In genomic region chr7:70456729-70457128, GRCh38 we compare ENCODE assay signal across 12 cellular contexts.
DNase-seq lines count a peak whose midpoint lies in the region; ATAC-seq and TF ChIP-seq lines count a peak whose summit lies in the region.
"Had no signal": no experiment of that assay in that cellular context is flagged by ENCODE, and none has a peak within 500 bp of the region (broad histone marks: within the 10 kb centered on the region; RNA-seq: fewer than 3 reads in every experiment).

No MANE protein-coding gene starts in this region.

- POLR2A ChIA-PET in CD4-positive, alpha-beta T cell (lab: Charles Lee), result no interaction called here
- POLR2A ChIA-PET in T-cell (lab: Charles Lee), result interaction anchor here in 1 of 2 donors (0.7 kb wide), 1 partner anchor 191 kb away, joined by 3 read pairs; no protein-coding TSS in a partner anchor

- H3K27ac Mint-ChIP-seq in CD4-positive, alpha-beta T cell, result no peak overlapping the region
- H3K27ac Mint-ChIP-seq in T-cell, result peak overlapping the region in 1 of 2 donors; percentile 84
- H3K27ac Mint-ChIP-seq: natural killer cell treated with Interleukin-12 subunit alpha and Interleukin-12 subunit beta and Interleukin-15 and Interleukin-18, amount 100 ng/mL, for 72 hours had no signal

- CTCF ChIA-PET in CD4-positive, alpha-beta T cell (lab: Charles Lee), result no interaction called here
- CTCF ChIA-PET in T-cell (lab: Charles Lee), result no interaction called here

- ATAC-seq in CD4-positive, alpha-beta T cell (ENCODE audit: poor library complexity), result peak; percentile 43
- ATAC-seq in GM19351 (IDR thresholded peaks at IDR 0.05; ENCODE audit: unreplicated experiment) (peak; percentile 73), HG02870 (IDR thresholded peaks at IDR 0.05; ENCODE audit: unreplicated experiment) (peak; percentile 46), T-cell (replicated peaks in 1 of 4) (peak; percentile 12 to 68 (median 39)), right lobe of liver (no peak)
- ATAC-seq: natural killer cell treated with Interleukin-12 subunit alpha and Interleukin-12 subunit beta and Interleukin-15 and Interleukin-18, amount 100 ng/mL, for 72 hours had no signal

- H3K4me1 ChIP-seq in right lobe of liver, result no peaks in the 10 kb centered on the region

- intact Hi-C loops in CD4-positive, alpha-beta T cell (cut with DNase I, micrococcal nuclease), result no loop called here
- intact Hi-C loops in right lobe of liver (cut with DNase I), result no loop called here

- no peak overlapping the region for H3K27ac ChIP-seq in CD4-positive, alpha-beta T cell (ENCODE audit: low read depth, low read length)
- H3K27ac ChIP-seq in right lobe of liver, result no peak overlapping the region

- H3K36me3 ChIP-seq in right lobe of liver, result no peaks in the 10 kb centered on the region

- H3K9me3 ChIP-seq in CD4-positive, alpha-beta T cell (ENCODE audit: control insufficient read depth, low read length), result no peaks in the 10 kb centered on the region
- no peaks in the 10 kb centered on the region for H3K9me3 ChIP-seq in right lobe of liver

- no peaks in the 10 kb centered on the region for H3K36me3 Mint-ChIP-seq in CD4-positive, alpha-beta T cell (ENCODE audit: low read depth)
- H3K36me3 Mint-ChIP-seq in T-cell, result no peaks in the 10 kb centered on the region
- H3K36me3 Mint-ChIP-seq: natural killer cell treated with Interleukin-12 subunit alpha and Interleukin-12 subunit beta and Interleukin-15 and Interleukin-18, amount 100 ng/mL, for 72 hours had no signal

- no peak for TF ChIP-seq POLR2A in right lobe of liver (IDR thresholded peaks at IDR 0.05)

- H3K27me3 ChIP-seq in CD4-positive, alpha-beta T cell (ENCODE audit: control insufficient read depth, insufficient read depth, low read length), result no peaks in the 10 kb centered on the region
- no peaks in the 10 kb centered on the region for H3K27me3 ChIP-seq in right lobe of liver

- 68% methylated on average over 3 of the region's 4 CpGs for WGBS in right lobe of liver (ENCODE audit: insufficient coverage, low coverage, low lambda C conversion rate, missing lambda C conversion rate)

- DNase-seq in CD4-positive, alpha-beta T cell, result peak in 2 of 10 experiments; percentile 1 to 6
- DNase-seq in T-cell, result peak in 9 of 34 experiments; percentile 1 to 24 (median 5)
- no peak for DNase-seq in cerebellar nuclear complex (lab: John Stamatoyannopoulos, UW)
- no peak for DNase-seq in NCI-H2107 (lab: John Stamatoyannopoulos, UW)
- no peak for DNase-seq in right lobe of liver
- DNase-seq in NCI-H345 treated with DMSO at 0.1 percent for 48 hours (lab: John Stamatoyannopoulos, UW; ENCODE audit: unreplicated experiment), result no peak
- DNase-seq: activated T-cell treated with anti-CD3 and anti-CD28 coated beads, Interleukin-2, amount 50 U/mL, for 48 hours; GOT3; NCI-H1694 had no signal

- H3K4me1 Mint-ChIP-seq in CD4-positive, alpha-beta T cell (ENCODE audit: low read depth), result peaks cover 29% of the 10 kb centered on the region
- H3K4me1 Mint-ChIP-seq in T-cell, result peaks cover 29 to 36% (median 30%) of the 10 kb centered on the region in 3 donors

- no peak overlapping the region for H3K4me3 Mint-ChIP-seq in CD4-positive, alpha-beta T cell
- H3K4me3 Mint-ChIP-seq in T-cell, result peak overlapping the region in 1 of 3 donors; percentile 47
- H3K4me3 Mint-ChIP-seq: natural killer cell treated with Interleukin-12 subunit alpha and Interleukin-12 subunit beta and Interleukin-15 and Interleukin-18, amount 100 ng/mL, for 72 hours had no signal

- H3K27me3 Mint-ChIP-seq in CD4-positive, alpha-beta T cell, result no peaks in the 10 kb centered on the region
- H3K27me3 Mint-ChIP-seq in T-cell, result no peaks in the 10 kb centered on the region
- H3K27me3 Mint-ChIP-seq: natural killer cell treated with Interleukin-12 subunit alpha and Interleukin-12 subunit beta and Interleukin-15 and Interleukin-18, amount 100 ng/mL, for 72 hours had no signal

- no peaks in the 10 kb centered on the region for H3K9me3 Mint-ChIP-seq in CD4-positive, alpha-beta T cell
- H3K9me3 Mint-ChIP-seq in T-cell, result no peaks in the 10 kb centered on the region
- H3K9me3 Mint-ChIP-seq: natural killer cell treated with Interleukin-12 subunit alpha and Interleukin-12 subunit beta and Interleukin-15 and Interleukin-18, amount 100 ng/mL, for 72 hours had no signal

- no peak overlapping the region for H3K4me3 ChIP-seq in right lobe of liver

- TF ChIP-seq CTCF in CD4-positive, alpha-beta T cell (IDR thresholded peaks at IDR 0.05), result no peak
- TF ChIP-seq CTCF in right lobe of liver (IDR thresholded peaks at IDR 0.05), result no peak

Comparison
In these comparisons a context has a peak if more than half of its experiments do, and no peak if none do; other contexts are left out.
1. ATAC-seq: peak in CD4-positive, alpha-beta T cell (single experiment), GM19351 (single experiment), HG02870 (single experiment) and T-cell (4 of 4); none in right lobe of liver (0 of 4).